ENCODE assay signal across 1 cellular context in the genomic region with DNA sequence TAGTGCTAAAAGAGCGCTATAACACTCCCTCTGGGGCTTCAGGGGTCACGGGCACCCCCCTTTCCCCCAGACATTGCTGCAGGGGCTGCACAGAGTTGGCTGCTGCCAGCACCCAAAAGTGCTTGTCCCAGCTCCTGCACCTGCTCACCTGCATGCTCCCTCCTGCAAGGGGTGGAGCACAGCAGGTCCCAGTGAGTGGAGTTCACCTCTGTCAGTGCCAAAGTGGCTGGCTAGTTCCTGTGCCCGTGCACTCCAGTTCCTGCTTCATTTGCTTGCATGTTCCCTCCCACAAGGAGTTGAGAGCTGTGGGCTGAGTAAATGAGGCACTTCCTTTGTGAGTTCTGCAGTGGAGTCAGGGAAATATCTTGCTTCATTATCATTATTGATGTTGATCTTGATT.
TF ChIP-seq lines count a peak whose summit lies in the region.

No MANE protein-coding gene starts in this region.

TF ChIP-seq in WTC11, 78 proteins besides CTCF, POLR2A, EP300 and RAD21 (continued from another document):
- TF ChIP-seq GABPB1 (CRISPR knock-in tag; IDR thresholded peaks at IDR 0.05) (no peak), ZNF232 (CRISPR knock-in tag; IDR thresholded peaks at IDR 0.05) (no peak), ZNF416 (CRISPR knock-in tag; IDR thresholded peaks at IDR 0.05) (no peak), ZNF121 (CRISPR knock-in tag; IDR thresholded peaks at IDR 0.05) (no peak), NFYB (CRISPR knock-in tag; conservative IDR thresholded peaks at IDR 0.05; ENCODE audit: low read depth) (no peak), TP53 (CRISPR knock-in tag; IDR thresholded peaks at IDR 0.05) (no peak), SMAD3 (CRISPR knock-in tag; IDR thresholded peaks at IDR 0.05; ENCODE audit: borderline replicate concordance) (no peak), KAT7 (CRISPR knock-in tag; IDR thresholded peaks at IDR 0.05; ENCODE audit: borderline replicate concordance) (no peak)
- TF ChIP-seq, protein P1, sequence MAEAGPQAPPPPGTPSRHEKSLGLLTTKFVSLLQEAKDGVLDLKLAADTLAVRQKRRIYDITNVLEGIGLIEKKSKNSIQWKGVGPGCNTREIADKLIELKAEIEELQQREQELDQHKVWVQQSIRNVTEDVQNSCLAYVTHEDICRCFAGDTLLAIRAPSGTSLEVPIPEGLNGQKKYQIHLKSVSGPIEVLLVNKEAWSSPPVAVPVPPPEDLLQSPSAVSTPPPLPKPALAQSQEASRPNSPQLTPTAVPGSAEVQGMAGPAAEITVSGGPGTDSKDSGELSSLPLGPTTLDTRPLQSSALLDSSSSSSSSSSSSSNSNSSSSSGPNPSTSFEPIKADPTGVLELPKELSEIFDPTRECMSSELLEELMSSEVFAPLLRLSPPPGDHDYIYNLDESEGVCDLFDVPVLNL (CRISPR knock-in tag; IDR thresholded peaks at IDR 0.05; ENCODE audit: borderline replicate concordance, low read depth): no peak
